In genomic region chr16:67531247-67531646, GRCh38 we compare ENCODE assay signal across 1 cellular context.
TF ChIP-seq lines count a peak whose summit lies in the region.

No MANE protein-coding gene starts in this region.

TF ChIP-seq in GM23338, 12 proteins besides CTCF, POLR2A, EP300 and RAD21 (continued from another document):
- TF ChIP-seq REST (IDR thresholded peaks at IDR 0.05; ENCODE audit: unreplicated experiment), result no peak
- TF ChIP-seq CREB1 (CRISPR knock-in tag; IDR thresholded peaks at IDR 0.05; ENCODE audit: low read depth), result no peak
- no peak for TF ChIP-seq POLR2AphosphoS5 (IDR thresholded peaks at IDR 0.05; ENCODE audit: low read depth)
- TF ChIP-seq EZH2 (IDR thresholded peaks at IDR 0.05; ENCODE audit: low read depth, unreplicated experiment), result no peak
- no peak for TF ChIP-seq JUNB (IDR thresholded peaks at IDR 0.05; ENCODE audit: unreplicated experiment)
- TF ChIP-seq ZNF462 (CRISPR knock-in tag; IDR thresholded peaks at IDR 0.05), result no peak
- TF ChIP-seq ETS1 (IDR thresholded peaks at IDR 0.05), result no peak
- TF ChIP-seq ZNF114 (CRISPR knock-in tag; IDR thresholded peaks at IDR 0.05), result no peak
- TF ChIP-seq EZH2phosphoT487 (IDR thresholded peaks at IDR 0.05; ENCODE audit: unreplicated experiment), result no peak
- TF ChIP-seq NANOG (IDR thresholded peaks at IDR 0.05; ENCODE audit: borderline replicate concordance), result no peak
